In genomic region chr1:116982319-116983004, GRCh38 we compare ENCODE assay signal across 1 cellular context.
TF ChIP-seq lines count a peak whose summit lies in the region.

No MANE protein-coding gene starts in this region.

TF ChIP-seq in liver, 16 proteins besides CTCF, POLR2A, EP300 and RAD21 (continued from another document):
- TF ChIP-seq SP1 (IDR thresholded peaks at IDR 0.05): peak; percentile 24
- peak; percentile 79 for TF ChIP-seq HNF4G (IDR thresholded peaks at IDR 0.05)
- peak; percentile 52 to 65 for TF ChIP-seq RXRA (IDR thresholded peaks at IDR 0.05)
